ENCODE assay signal across 21 cellular contexts in genomic region chr2:10338242-10339188, GRCh38. TPM values are rescaled to one million over a fixed set of nuclear protein-coding genes. Genes with fewer than 3 reads are reported as not detected.
DNase-seq lines count a peak whose midpoint lies in the region; ATAC-seq and TF ChIP-seq lines count a peak whose summit lies in the region.
"Had no signal": no experiment of that assay in that cellular context is flagged by ENCODE, and none has a peak within 500 bp of the region (broad histone marks: within the 10 kb centered on the region; RNA-seq: fewer than 3 reads in every experiment).

No MANE protein-coding gene starts in this region.

- H3K27ac ChIP-seq in GM23338 (ENCODE audit: low read depth) (no peak overlapping the region), mesendoderm (ENCODE audit: low read depth, low read length) (no peak overlapping the region)
- H3K27ac ChIP-seq: heart right ventricle, pancreas, right atrium auricular region, transverse colon had no signal

- 0 out of 2 replicates have a peak overlapping the region, but pooled peaks have one; percentile 9 for H3K27ac Mint-ChIP-seq in GM23338
- no peak overlapping the region for H3K27ac Mint-ChIP-seq in T-helper 17 cell
- peak overlapping the region; percentile 75 for H3K27ac Mint-ChIP-seq in stimulated activated effector memory CD8-positive, alpha-beta T cell treated with anti-CD3 and anti-CD28 coated beads, Interleukin-12 subunit alpha, Interleukin-12 subunit beta, amount 100 ng/mL, for 72 hours
- H3K27ac Mint-ChIP-seq in HFFc6, result no peak overlapping the region
- H3K27ac Mint-ChIP-seq: activated CD4-positive, alpha-beta T cell treated with anti-CD3 and anti-CD28 coated beads, Interleukin-2, amount 10 ng/mL, durations not matched to agents 24 days and 14 days; T-helper 1 cell treated with Interleukin-12 subunit alpha and Interleukin-12 subunit beta and Interleukin-4 antibody, amounts not matched to agents 30 μg/mL and 1 μg/mL, for 36 hours had no signal

- H2BK5ac ChIP-seq in mesendoderm (ENCODE audit: low read length), result no peak overlapping the region

- no peak overlapping the region for H2AK5ac ChIP-seq in mesendoderm (ENCODE audit: low read length)

- H4K5ac ChIP-seq in mesendoderm (ENCODE audit: low read length), result no peak overlapping the region

- H3K4me1 Mint-ChIP-seq in GM23338 (peaks cover 2% of the 10 kb centered on the region), T-helper 17 cell (peaks cover 38% of the 10 kb centered on the region), HFFc6 (ENCODE audit: low read depth) (peaks cover 29% of the 10 kb centered on the region)
- peaks cover 56% of the 10 kb centered on the region for H3K4me1 Mint-ChIP-seq in stimulated activated effector memory CD8-positive, alpha-beta T cell treated with anti-CD3 and anti-CD28 coated beads, Interleukin-12 subunit alpha, Interleukin-12 subunit beta, amount 100 ng/mL, for 72 hours

- no peak overlapping the region for H2BK15ac ChIP-seq in mesendoderm (replicated peaks; ENCODE audit: low read depth)

- H3K4ac ChIP-seq in mesendoderm (ENCODE audit: low read depth, low read length), result no peak overlapping the region

- H2AFZ ChIP-seq in GM23338, result no peak overlapping the region

- H3K4me1 ChIP-seq in GM23338 (ENCODE audit: insufficient read depth) (no peaks in the 10 kb centered on the region; the same call in 1 of the 2 replicates), mesendoderm (ENCODE audit: control insufficient read depth, low read depth, low read length) (no peaks in the 10 kb centered on the region)
- H3K4me1 ChIP-seq: pancreas, right atrium auricular region, transverse colon had no signal

- H3K9me3 ChIP-seq in T-helper 17 cell (ENCODE audit: control insufficient read depth, low read length, poor library complexity, severe bottlenecking), result no peaks in the 10 kb centered on the region
- H3K9me3 ChIP-seq: pancreas, transverse colon had no signal

- no peak overlapping the region for H3K4me3 Mint-ChIP-seq in GM23338
- peak overlapping the region; percentile 15 for H3K4me3 Mint-ChIP-seq in T-helper 17 cell
- H3K4me3 Mint-ChIP-seq in stimulated activated effector memory CD8-positive, alpha-beta T cell treated with anti-CD3 and anti-CD28 coated beads, Interleukin-12 subunit alpha, Interleukin-12 subunit beta, amount 100 ng/mL, for 72 hours, result no peak overlapping the region
- no peak overlapping the region for H3K4me3 Mint-ChIP-seq in HFFc6
- H3K4me3 Mint-ChIP-seq: activated CD4-positive, alpha-beta T cell treated with anti-CD3 and anti-CD28 coated beads, Interleukin-2, amount 10 ng/mL, durations not matched to agents 24 days and 14 days; T-helper 1 cell treated with Interleukin-12 subunit alpha and Interleukin-12 subunit beta and Interleukin-4 antibody, amounts not matched to agents 30 μg/mL and 1 μg/mL, for 36 hours had no signal

- ATAC-seq in GM23338 (no peak), T-helper 17 cell (no peak), left lobe of liver (peak; percentile 50), GM21576 (IDR thresholded peaks at IDR 0.05; ENCODE audit: unreplicated experiment) (no peak)
- no peak for ATAC-seq in stimulated activated effector memory CD8-positive, alpha-beta T cell treated with anti-CD3 and anti-CD28 coated beads, Interleukin-12 subunit alpha, Interleukin-12 subunit beta, amount 100 ng/mL, for 72 hours
- ATAC-seq: pancreas had no signal

- DNase-seq in GM23338 (ENCODE audit: low spot score) (no peak), T-helper 17 cell (no peak), left lobe of liver (ENCODE audit: low spot score) (no peak), mesendoderm (no peak), HFFc6 (no peak)
- no peak for DNase-seq in stimulated activated effector memory CD8-positive, alpha-beta T cell treated with anti-CD3 and anti-CD28 coated beads, Interleukin-12 subunit alpha, Interleukin-12 subunit beta, amount 100 ng/mL, for 72 hours (ENCODE audit: low spot score in 2 of 2)
- DNase-seq: activated CD4-positive, alpha-beta T cell treated with anti-CD3 and anti-CD28 coated beads, Interleukin-2, amount 10 ng/mL, durations not matched to agents 24 days and 14 days; AML-193; DMS79; effector CD8-positive, alpha-beta T cell; foreskin fibroblast; heart right ventricle; NCI-H146; NCI-H2171; NCI-H524; stimulated activated CD4-positive, alpha-beta T cell treated with anti-CD3 and anti-CD28 coated beads, Interleukin-4, amount 100 ng/mL, for 24 hours; transverse colon had no signal

- H3K4me2 ChIP-seq in GM23338, result no peak overlapping the region
- no peak overlapping the region for H3K4me2 ChIP-seq in mesendoderm (ENCODE audit: low read length)

- no peak overlapping the region for H2BK120ac ChIP-seq in mesendoderm (ENCODE audit: low read depth, low read length)

- no peak overlapping the region for H4K8ac ChIP-seq in mesendoderm (ENCODE audit: low read depth, low read length)

- no peak overlapping the region for H3K56ac ChIP-seq in mesendoderm (ENCODE audit: low read length)

- H3K23ac ChIP-seq in mesendoderm (ENCODE audit: low read length), result no peak overlapping the region

- WGBS in mesendoderm (ENCODE audit: extremely low coverage, insufficient coverage, low lambda C conversion rate), result no CpG with 5 or more reads among the region's 16 CpGs

- H3K27me3 ChIP-seq in GM23338 (ENCODE audit: insufficient read depth) (no peaks in the 10 kb centered on the region), mesendoderm (ENCODE audit: insufficient read depth, low read length, poor library complexity) (no peaks in the 10 kb centered on the region)
- H3K27me3 ChIP-seq: heart right ventricle, pancreas, right atrium auricular region, transverse colon had no signal

- H3K4me3 ChIP-seq in GM23338, result no peak overlapping the region
- H3K4me3 ChIP-seq in mesendoderm (ENCODE audit: low read length), result no peak overlapping the region
- H3K4me3 ChIP-seq: heart right ventricle, pancreas, right atrium auricular region, transverse colon had no signal

- H3K36me3 ChIP-seq in GM23338 (ENCODE audit: insufficient read depth) (no peaks in the 10 kb centered on the region), mesendoderm (ENCODE audit: control insufficient read depth, insufficient read depth, low read length) (no peaks in the 10 kb centered on the region)
- H3K36me3 ChIP-seq: pancreas, right atrium auricular region had no signal

- H3K9me2 ChIP-seq in GM23338 (ENCODE audit: insufficient read depth), result no peaks in the 10 kb centered on the region

- H4K20me1 ChIP-seq in GM23338 (replicated peaks; ENCODE audit: insufficient read depth), result no peaks in the 10 kb centered on the region

- H3K79me1 ChIP-seq in mesendoderm (ENCODE audit: low read length), result no peaks in the 10 kb centered on the region

- no peak overlapping the region for H3K18ac ChIP-seq in mesendoderm (ENCODE audit: low read length)

- no peak overlapping the region for H3K9ac ChIP-seq in mesendoderm (ENCODE audit: low read length)

- H3K9me3 Mint-ChIP-seq in GM23338 (peaks cover 7% of the 10 kb centered on the region; the same call in 2 of the 3 replicates), HFFc6 (peaks cover 8% of the 10 kb centered on the region)
- no peaks in the 10 kb centered on the region for H3K9me3 Mint-ChIP-seq in stimulated activated effector memory CD8-positive, alpha-beta T cell treated with anti-CD3 and anti-CD28 coated beads, Interleukin-12 subunit alpha, Interleukin-12 subunit beta, amount 100 ng/mL, for 72 hours
- H3K9me3 Mint-ChIP-seq: activated CD4-positive, alpha-beta T cell treated with anti-CD3 and anti-CD28 coated beads, Interleukin-2, amount 10 ng/mL, durations not matched to agents 24 days and 14 days had no signal

- peaks cover 9% of the 10 kb centered on the region; the same call in 2 of the 3 replicates for H3K36me3 Mint-ChIP-seq in GM23338 (ENCODE audit: low read depth)
- peaks cover 5% of the 10 kb centered on the region for H3K36me3 Mint-ChIP-seq in T-helper 17 cell (ENCODE audit: low read depth)
- peaks cover 30% of the 10 kb centered on the region for H3K36me3 Mint-ChIP-seq in stimulated activated effector memory CD8-positive, alpha-beta T cell treated with anti-CD3 and anti-CD28 coated beads, Interleukin-12 subunit alpha, Interleukin-12 subunit beta, amount 100 ng/mL, for 72 hours
- peaks cover 12% of the 10 kb centered on the region for H3K36me3 Mint-ChIP-seq in HFFc6 (ENCODE audit: low read depth)

- peaks cover 4% of the 10 kb centered on the region; the same call in 1 of the 2 replicates for H3K79me2 ChIP-seq in GM23338 (replicated peaks; ENCODE audit: insufficient read depth)
- H3K79me2 ChIP-seq in mesendoderm (ENCODE audit: control insufficient read depth, insufficient read depth, low read length), result no peaks in the 10 kb centered on the region

- TF ChIP-seq CTCF in GM23338 (conservative IDR thresholded peaks at IDR 0.05; ENCODE audit: low read depth in 2 of 2) (no peak), HFFc6 (IDR thresholded peaks at IDR 0.05) (no peak)

- no peaks in the 10 kb centered on the region for H3F3A ChIP-seq in GM23338 (replicated peaks; ENCODE audit: low read depth)

- H3K27me3 Mint-ChIP-seq in GM23338 (ENCODE audit: insufficient read depth, low read depth, poor library complexity) (peaks cover 6% of the 10 kb centered on the region), T-helper 17 cell (no peaks in the 10 kb centered on the region), HFFc6 (ENCODE audit: insufficient read depth) (no peaks in the 10 kb centered on the region)
- H3K27me3 Mint-ChIP-seq: activated CD4-positive, alpha-beta T cell treated with anti-CD3 and anti-CD28 coated beads, Interleukin-2, amount 10 ng/mL, durations not matched to agents 24 days and 14 days had no signal

TF ChIP-seq in GM23338, 12 proteins besides CTCF, POLR2A, EP300 and RAD21:
- TF ChIP-seq ZNF114 (CRISPR knock-in tag; IDR thresholded peaks at IDR 0.05), result no peak

RNA-seq across cellular contexts. Expression of gene HPCAL1, which starts 35.8 kb away (rescaled TPM):
- 14.8 and 25.4 TPM in 2 replicates for total RNA-seq in GM23338 (2014; rRNA removed; shearing (Covaris generic))
- 8.3 and 9.7 TPM in 2 replicates for polyA plus RNA-seq in GM23338 (2016; fragmentation: Nextera tagmentation; extraction: Ambion mirVana)
- total RNA-seq in T-helper 17 cell (10 to 100 TPM; 44.2 TPM), left lobe of liver (27.5 TPM)
- polyA plus RNA-seq in mesendoderm (2013, experiment 1 of 2), result 9.2 TPM
- polyA plus RNA-seq in mesendoderm (2013, experiment 2 of 2), result 8.8 TPM
- total RNA-seq in HFFc6 (2021; fragmentation: NEBNext Ultra II Directional; extraction: Animal tissue kit (Norgen Biotek cat#: 25700)), result 10 to 100 TPM; 36.3 to 60.3 (median 57.2) TPM

Comparison
In these comparisons a context has a peak if more than half of its experiments do, and no peak if none do; other contexts are left out.
1. H3K27ac Mint-ChIP-seq: peak in GM23338 (single experiment) and stimulated activated effector memory CD8-positive, alpha-beta T cell treated with anti-CD3 and anti-CD28 coated beads, Interleukin-12 subunit alpha, Interleukin-12 subunit beta, amount 100 ng/mL, for 72 hours (single experiment); none in T-helper 17 cell (single experiment) and HFFc6 (single experiment).